In the genomic region with DNA sequence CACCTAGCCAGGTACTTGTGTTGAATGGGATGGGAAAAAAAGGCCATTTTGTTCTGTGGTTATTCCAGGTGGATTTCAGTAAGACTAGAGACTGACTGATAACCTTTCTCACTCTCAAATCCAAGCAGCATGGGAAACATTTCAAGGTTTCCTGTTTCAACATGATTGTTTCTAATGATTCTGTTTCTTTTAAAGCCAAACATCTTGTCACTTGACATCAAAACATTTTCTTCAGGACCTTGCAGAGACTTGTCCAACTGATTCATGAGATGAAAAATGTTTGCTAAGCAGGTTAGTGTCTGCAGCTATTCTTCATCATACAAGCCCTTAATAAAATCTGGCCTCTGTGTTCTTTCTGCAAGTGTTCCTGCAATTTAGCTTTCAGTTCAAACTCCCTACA, we compare ENCODE assay signal across 20 cellular contexts.
"Had no signal": no experiment of that assay in that cellular context is flagged by ENCODE, and none has a peak within 500 bp of the region (broad histone marks: within the 10 kb centered on the region; RNA-seq: fewer than 3 reads in every experiment).

No MANE protein-coding gene starts in this region.

- H3K9me3 Mint-ChIP-seq: activated naive CD8-positive, alpha-beta T cell treated with anti-CD3 and anti-CD28 coated beads, Interleukin-2, amount 50 U/mL, for 24 hours had no signal

- H3K4me3 Mint-ChIP-seq: activated naive CD8-positive, alpha-beta T cell treated with anti-CD3 and anti-CD28 coated beads, Interleukin-2, amount 50 U/mL, for 24 hours; neural crest cell; stimulated activated naive B cell treated with anti-CD40 and anti-IgM and Interleukin-4, amounts not matched to agents 10 μg/mL and 1 μg/mL and 100 μg/mL, for 72 hours; T-cell had no signal

- H3K36me3 Mint-ChIP-seq: stimulated activated naive B cell treated with anti-CD40 and anti-IgM and Interleukin-4, amounts not matched to agents 10 μg/mL and 1 μg/mL and 100 μg/mL, for 72 hours; T-cell had no signal

- H3K4me3 ChIP-seq: pancreas, thyroid gland had no signal

- H3K27ac ChIP-seq: pancreas, thyroid gland had no signal

- DNase-seq: activated CD4-positive, alpha-beta T cell treated with anti-CD3 and anti-CD28 coated beads, Interleukin-2, amount 50 U/mL, for 4 hours; activated CD4-positive, CD25-positive, alpha-beta regulatory T cell treated with anti-CD3 and anti-CD28 coated beads, Interleukin-2, amount 50 U/mL, for 72 hours; activated naive CD4-positive, alpha-beta T cell treated with Interleukin-2 at 50 U/mL for 16 hours; activated naive CD8-positive, alpha-beta T cell treated with anti-CD3 and anti-CD28 coated beads, Interleukin-2, amount 50 U/mL, for 24 hours; activated T-cell treated with anti-CD3 and anti-CD28 coated beads for 4 hours; aorta; erythroblast; hypothalamus; left ventricle myocardium superior; mesendoderm; pancreas; retina; stimulated activated CD4-positive, alpha-beta T cell treated with anti-CD3 and anti-CD28 coated beads, Interleukin-15, amount 100 ng/mL, for 24 hours; stimulated activated CD4-positive, alpha-beta T cell treated with anti-CD3 and anti-CD28 coated beads, Interleukin-4, amount 100 ng/mL, for 1 hour; stimulated activated naive B cell treated with anti-CD40 and anti-IgM and Interleukin-4, amounts not matched to agents 10 μg/mL and 1 μg/mL and 100 μg/mL, for 72 hours; T-cell; T-helper 9 cell; thyroid gland had no signal

- H3K9me3 ChIP-seq: pancreas, thyroid gland had no signal

- ATAC-seq: activated naive CD8-positive, alpha-beta T cell treated with anti-CD3 and anti-CD28 coated beads, Interleukin-2, amount 50 U/mL, for 24 hours; left ventricle myocardium superior; pancreas; stimulated activated naive B cell treated with anti-CD40 and anti-IgM and Interleukin-4, amounts not matched to agents 10 μg/mL and 1 μg/mL and 100 μg/mL, for 72 hours; T-cell had no signal

- H3K36me3 ChIP-seq: pancreas, thyroid gland had no signal

- FAIRE-seq: urothelium cell line had no signal

- H3K27ac Mint-ChIP-seq: activated naive CD8-positive, alpha-beta T cell treated with anti-CD3 and anti-CD28 coated beads, Interleukin-2, amount 50 U/mL, for 24 hours; stimulated activated naive B cell treated with anti-CD40 and anti-IgM and Interleukin-4, amounts not matched to agents 10 μg/mL and 1 μg/mL and 100 μg/mL, for 72 hours; T-cell had no signal

- H3K4me1 ChIP-seq: pancreas, thyroid gland had no signal

- H3K4me1 Mint-ChIP-seq: activated naive CD8-positive, alpha-beta T cell treated with anti-CD3 and anti-CD28 coated beads, Interleukin-2, amount 50 U/mL, for 24 hours; stimulated activated naive B cell treated with anti-CD40 and anti-IgM and Interleukin-4, amounts not matched to agents 10 μg/mL and 1 μg/mL and 100 μg/mL, for 72 hours; T-cell had no signal

- H3K27me3 Mint-ChIP-seq: activated naive CD8-positive, alpha-beta T cell treated with anti-CD3 and anti-CD28 coated beads, Interleukin-2, amount 50 U/mL, for 24 hours; stimulated activated naive B cell treated with anti-CD40 and anti-IgM and Interleukin-4, amounts not matched to agents 10 μg/mL and 1 μg/mL and 100 μg/mL, for 72 hours; T-cell had no signal

- H3K27me3 ChIP-seq: pancreas, thyroid gland had no signal
